In genomic region chr19:41353466-41354342, GRCh38 we compare ENCODE assay signal across 8 cellular contexts. TPM values are rescaled to one million over a fixed set of nuclear protein-coding genes. Genes with fewer than 3 reads are reported as not detected.
A peak's percentile ranks its signal among the peaks of the same experiment; 100 is the strongest.
DNase-seq lines count a peak whose midpoint lies in the region; ATAC-seq and TF ChIP-seq lines count a peak whose summit lies in the region.

Gene TGFB1, minus strand, starts transcription at chr19:41353922. Its CDS starts 878 bp downstream, at chr19:41353044.

- H3K4me3 ChIP-seq in mesenchymal stem cell (ENCODE audit: insufficient read depth in 1 of 2, low read depth in 1 of 2, low read length in 2 of 2): peak within 1 kb of the TSS; percentile 84 to 99

- H3K27me3 Mint-ChIP-seq in effector memory CD8-positive, alpha-beta T cell: no peaks in the 10 kb centered on the region

- peak within 1 kb of the TSS in 1 of 2 experiments; percentile 99 for H3K23ac ChIP-seq in mesenchymal stem cell (ENCODE audit: low read length in 2 of 2)

- H3K4me2 ChIP-seq in mesenchymal stem cell (ENCODE audit: low read length, poor library complexity, severe bottlenecking): peak within 1 kb of the TSS; percentile 98

- CTCF ChIA-PET in activated CD8-positive, alpha-beta memory T cell treated with anti-CD3 and anti-CD28 coated beads for 36 hours (lab: Charles Lee): interaction anchor here (1.2 to 3.0 kb wide), 4 partner anchors 10 to 90 kb away, joined by 4 to 22 read pairs (median 18); partner anchors contain the start of genes B9D2 and HNRNPUL1

- H3K14ac ChIP-seq in mesenchymal stem cell (ENCODE audit: low read length in 2 of 2): peak within 1 kb of the TSS in 1 of 2 experiments; percentile 98

- peak within 1 kb of the TSS; percentile 87 for H4K8ac ChIP-seq in mesenchymal stem cell (ENCODE audit: low read length)

- peak within 1 kb of the TSS; percentile 82 for H2BK15ac ChIP-seq in mesenchymal stem cell (ENCODE audit: low read depth, poor library complexity, severe bottlenecking)

- POLR2A ChIA-PET in activated CD8-positive, alpha-beta memory T cell treated with anti-CD3 and anti-CD28 coated beads for 36 hours (lab: Charles Lee): interaction anchor here (0.5 to 3.2 kb wide), 4 partner anchors 10 to 234 kb away, joined by 3 to 31 read pairs (median 24); partner anchors contain the start of genes B9D2 and HNRNPUL1

- H2BK12ac ChIP-seq in mesenchymal stem cell (ENCODE audit: low read length in 2 of 2): peak within 1 kb of the TSS in 1 of 2 experiments; percentile 84

- peak within 1 kb of the TSS; percentile 98 for H3K27ac Mint-ChIP-seq in effector memory CD8-positive, alpha-beta T cell

- peak; percentile 90 for TF ChIP-seq POLR2A in GM18505 (IDR thresholded peaks at IDR 0.05; ENCODE audit: borderline replicate concordance, extremely low read depth, insufficient read depth, insufficient read length)

- DNase-seq in NOMO-1 (lab: John Stamatoyannopoulos, UW; ENCODE audit: unreplicated experiment in 2 of 2) (peak; percentile 76 to 88), mesenchymal stem cell (peak; percentile 90), middle frontal gyrus (ENCODE audit: extremely low spot score, low spot score) (no peak)
- DNase-seq in effector memory CD8-positive, alpha-beta T cell: peak; percentile 91 to 93 (median 93)
- DNase-seq in stimulated activated CD8-positive, alpha-beta memory T cell treated with anti-CD3 and anti-CD28 coated beads, Interleukin-12 subunit alpha, Interleukin-12 subunit beta, amount 100 ng/mL, for 1 hour (ENCODE audit: low read depth): peak; percentile 91

- no peak within 1 kb of the TSS for H3K27ac ChIP-seq in mesenchymal stem cell (ENCODE audit: low read length, poor library complexity, severe bottlenecking)

- H2AK5ac ChIP-seq in mesenchymal stem cell (ENCODE audit: low read length, severe bottlenecking): no peak within 1 kb of the TSS

- no peaks in the 10 kb centered on the region for H3K9me3 ChIP-seq in mesenchymal stem cell (ENCODE audit: control insufficient read depth, low read length)

- peak within 1 kb of the TSS; percentile 90 for H3K9ac ChIP-seq in mesenchymal stem cell (ENCODE audit: low read length)

- peaks cover 59 to 62% of the 10 kb centered on the region in 2 donors for H3K4me1 Mint-ChIP-seq in effector memory CD8-positive, alpha-beta T cell (ENCODE audit: low read depth in 2 of 2)

- H3K4me1 ChIP-seq in mesenchymal stem cell (ENCODE audit: control insufficient read depth, insufficient read depth, low read depth, low read length): peaks cover 12% of the 10 kb centered on the region

- peak within 1 kb of the TSS; percentile 99 to 100 for H3K4me3 Mint-ChIP-seq in effector memory CD8-positive, alpha-beta T cell

- peak within 1 kb of the TSS; percentile 78 for H4K91ac ChIP-seq in mesenchymal stem cell (ENCODE audit: low read length)

- WGBS in mesenchymal stem cell: 1% methylated on average over 48 of the region's 78 CpGs

- H3K36me3 Mint-ChIP-seq in effector memory CD8-positive, alpha-beta T cell (ENCODE audit: insufficient read depth): peaks cover 86% of the 10 kb centered on the region

- H3K9me3 Mint-ChIP-seq in effector memory CD8-positive, alpha-beta T cell: no peaks in the 10 kb centered on the region

- peaks cover 0 to 11% of the 10 kb centered on the region in 2 experiments for H3K36me3 ChIP-seq in mesenchymal stem cell (ENCODE audit: control insufficient read depth in 1 of 2, insufficient read depth in 2 of 2, low read depth in 1 of 2, low read length in 2 of 2)

- H2BK120ac ChIP-seq in mesenchymal stem cell (ENCODE audit: low read depth, low read length): peak within 1 kb of the TSS; percentile 93

- H2AFZ ChIP-seq in mesenchymal stem cell (ENCODE audit: low read depth, low read length): peak within 1 kb of the TSS; percentile 0

- H3K27me3 ChIP-seq in mesenchymal stem cell (ENCODE audit: control insufficient read depth in 1 of 2, insufficient read depth in 1 of 2, low read length in 2 of 2): no peaks in the 10 kb centered on the region

- peak within 1 kb of the TSS; percentile 96 to 98 for H3K18ac ChIP-seq in mesenchymal stem cell (ENCODE audit: low read depth in 1 of 2, low read length in 2 of 2)

- peak within 1 kb of the TSS; percentile 90 to 91 for H3K4ac ChIP-seq in mesenchymal stem cell (ENCODE audit: low read depth in 1 of 2, low read length in 2 of 2)

- peak; percentile 42 for ATAC-seq in GM18505 (IDR thresholded peaks at IDR 0.05; ENCODE audit: unreplicated experiment)
- peak; percentile 40 for ATAC-seq in HG02981 (IDR thresholded peaks at IDR 0.05; ENCODE audit: unreplicated experiment)
- ATAC-seq in effector memory CD8-positive, alpha-beta T cell (replicated peaks): peak; percentile 50

- peaks cover 11% of the 10 kb centered on the region for H3K79me1 ChIP-seq in mesenchymal stem cell (replicated peaks; ENCODE audit: low read length, poor library complexity, severe bottlenecking)

- H2BK5ac ChIP-seq in mesenchymal stem cell (ENCODE audit: low read depth, low read length, poor library complexity, severe bottlenecking): peak within 1 kb of the TSS; percentile 33

RNA-seq across cellular contexts. Expression of gene TGFB1, which starts in this region (rescaled TPM):
- 100 to 1,000 TPM; 148 to 150 TPM for total RNA-seq in activated CD8-positive, alpha-beta memory T cell treated with anti-CD3 and anti-CD28 coated beads for 36 hours
- 208 TPM for polyA plus RNA-seq in mesenchymal stem cell (2013, experiment 1 of 2)
- polyA plus RNA-seq in mesenchymal stem cell (2013, experiment 2 of 2): 203 TPM
